Comparison of ENCODE assay signal across 8 cellular contexts in the genomic region with DNA sequence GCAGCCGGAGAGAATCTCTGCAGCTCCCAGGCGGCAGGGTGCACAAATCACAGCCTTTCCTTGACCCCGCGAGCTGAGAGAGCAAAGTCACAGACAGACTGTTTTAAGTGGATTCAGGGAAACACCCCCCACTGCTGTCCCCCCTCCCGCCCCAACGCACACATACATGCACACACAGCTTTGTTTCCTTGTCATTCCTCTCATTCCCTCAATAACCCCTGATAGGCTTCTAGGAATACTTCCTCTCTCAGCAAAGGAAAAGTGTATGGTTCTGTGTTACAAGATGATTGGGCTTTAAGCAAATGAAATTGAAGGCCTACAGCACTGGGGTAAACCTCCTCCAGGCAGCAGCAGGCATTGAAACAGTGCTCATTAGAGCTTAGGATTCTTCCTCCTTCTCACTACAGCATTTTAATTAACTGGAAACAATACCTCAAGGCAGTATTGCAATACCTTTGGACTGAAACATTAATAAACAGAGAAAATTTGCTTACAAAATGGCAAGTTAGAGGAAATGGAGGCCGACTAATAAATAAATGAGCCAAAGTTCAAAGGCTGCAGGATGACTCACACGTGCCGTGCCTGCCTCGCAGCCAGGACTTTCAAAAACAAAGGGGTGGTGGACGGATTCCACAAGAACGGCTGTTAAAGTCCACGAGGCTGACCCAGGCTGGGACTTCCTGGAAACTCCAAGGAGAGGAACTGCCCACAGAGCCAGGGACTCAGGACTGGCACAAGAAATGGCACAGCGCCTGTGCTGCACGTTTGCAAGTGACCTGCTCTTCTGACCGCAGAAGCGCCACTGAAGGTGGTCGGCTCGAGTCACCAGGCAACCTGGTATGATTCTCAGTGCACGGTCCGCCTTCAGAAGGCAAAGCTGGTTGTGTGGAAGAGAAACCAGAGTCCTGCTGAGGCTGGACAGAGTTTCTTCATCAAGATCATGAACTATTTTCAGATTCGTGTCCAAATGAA.
DNase-seq lines count a peak whose midpoint lies in the region; ATAC-seq, FAIRE-seq and TF ChIP-seq lines count a peak whose summit lies in the region.

No MANE protein-coding gene starts in this region.

- in situ Hi-C loops in astrocyte of the spinal cord (cut with HindIII; ENCODE audit: low sequenced_read_pairs) = no loop called here

- FAIRE-seq in A549 (lab: Jason Lieb, UNC) (peak; percentile 13), HTR-8/SVneo (lab: Jason Lieb, UNC) (no peak)

- ATAC-seq in A549 = peak; percentile 33 to 55
- no peak for ATAC-seq in GM18867 (IDR thresholded peaks at IDR 0.05; ENCODE audit: unreplicated experiment)

- H3K27ac ChIP-seq in A549 (peak overlapping the region; percentile 66 to 89), substantia nigra (ENCODE audit: low read depth, low read length, poor library complexity, severe bottlenecking) (peak overlapping the region; percentile 41)

- 38% methylated on average over 22 of the region's 22 CpGs for WGBS in A549 (ENCODE audit: missing lambda C conversion rate)
- 48 to 52% methylated on average over 22 of the region's 22 CpGs for WGBS in lower leg skin, 2 donors

- peak in 1 of 2 experiments; percentile 29; a peak in 2 of 5 replicates for TF ChIP-seq RAD21 in A549 (conservative IDR thresholded peaks at IDR 0.05 in 1 of 2, IDR thresholded peaks at IDR 0.05 in 1 of 2)

- H3K4me1 ChIP-seq in A549 = peaks cover 21% of the 10 kb centered on the region

- H3K4me2 ChIP-seq in A549 = peak overlapping the region; percentile 68

- H3K9me3 ChIP-seq in A549 = no peaks in the 10 kb centered on the region

- POLR2A ChIA-PET in A549 (lab: Yijun Ruan, JAX) = interaction anchor here (0.5 to 1.9 kb wide), 8 partner anchors 24 to 395 kb away, joined by 3 to 19 read pairs (median 4); a partner anchor contains a TSS

- TF ChIP-seq CTCF in A549 (IDR thresholded peaks at IDR 0.05) (no peak; the same call in 2 of the 3 replicates), astrocyte of the spinal cord (IDR thresholded peaks at IDR 0.05; ENCODE audit: low read depth, low read length) (no peak), lower leg skin (IDR thresholded peaks at IDR 0.05) (no peak)

- 0 out of 5 replicates have a peak, but pooled peaks of 1 of the 2 experiments have one; percentile 24 for TF ChIP-seq EP300 in A549 (IDR thresholded peaks at IDR 0.05)

- CTCF ChIA-PET in A549 (lab: Yijun Ruan, JAX) = interaction anchor here (0.6 to 2.7 kb wide), 42 partner anchors 8 to 706 kb away, joined by 3 to 41 read pairs (median 4); a partner anchor contains a TSS

- H3K4me3 ChIP-seq in A549 = no peak overlapping the region
- no peak overlapping the region for H3K4me3 ChIP-seq in astrocyte of the spinal cord (ENCODE audit: low read depth, low read length)
- no peak overlapping the region for H3K4me3 ChIP-seq in lower leg skin (ENCODE audit: low read depth, poor library complexity, severe bottlenecking)

- TF ChIP-seq POLR2A in A549 (IDR thresholded peaks at IDR 0.05; ENCODE audit: low read length) = no peak
- no peak for TF ChIP-seq POLR2A in lower leg skin (IDR thresholded peaks at IDR 0.05)

- DNase-seq in A549 (ENCODE audit: low read depth in 1 of 2, low spot score in 1 of 2) (peak; percentile 40 to 72), HTR-8/SVneo (ENCODE audit: insufficient read length, low spot score) (peak; percentile 45), astrocyte of the spinal cord (ENCODE audit: low read depth, low spot score) (peak; percentile 84), lower leg skin (ENCODE audit: low spot score in 2 of 2) (peak; percentile 81 to 93), substantia nigra (lab: John Stamatoyannopoulos, UW) (peak in 5 of 49 donors; percentile 6 to 18 (median 11)), OCI-M2 (lab: John Stamatoyannopoulos, UW; ENCODE audit: unreplicated experiment) (no peak), NCI-H748 (lab: John Stamatoyannopoulos, UW; ENCODE audit: unreplicated experiment) (no peak)

- intact Hi-C loops in lower leg skin (cut with DNase I; ENCODE audit: low total_unique reads) = no loop called here

TF ChIP-seq in A549, 52 proteins besides CTCF, POLR2A, EP300 and RAD21:
- 0 out of 2 replicates have a peak, but pooled peaks have one; percentile 30 for TF ChIP-seq FOSL2 (IDR thresholded peaks at IDR 0.05)
- peak; percentile 82 for TF ChIP-seq FOSL2 (CRISPR knock-in tag; IDR thresholded peaks at IDR 0.05)
- TF ChIP-seq KDM5A (IDR thresholded peaks at IDR 0.05) = no peak
- peak; percentile 59; the same call in 1 of the 2 replicates for TF ChIP-seq MYC (IDR thresholded peaks at IDR 0.05; ENCODE audit: borderline replicate concordance, low read length)
- TF ChIP-seq JUNB (IDR thresholded peaks at IDR 0.05) = peak; percentile 1; the same call in 1 of the 2 replicates
- TF ChIP-seq, protein P1, sequence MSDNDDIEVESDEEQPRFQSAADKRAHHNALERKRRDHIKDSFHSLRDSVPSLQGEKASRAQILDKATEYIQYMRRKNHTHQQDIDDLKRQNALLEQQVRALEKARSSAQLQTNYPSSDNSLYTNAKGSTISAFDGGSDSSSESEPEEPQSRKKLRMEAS (IDR thresholded peaks at IDR 0.05) = peak; percentile 40

Comparison
In these comparisons a context has a peak if more than half of its experiments do, and no peak if none do; other contexts are left out.
1. DNase-seq: peak in A549 (2 of 2), HTR-8/SVneo (single experiment), astrocyte of the spinal cord (single experiment) and lower leg skin (2 of 2); none in OCI-M2 (single experiment) and NCI-H748 (single experiment).